Comparison of ENCODE assay signal across 22 cellular contexts in the genomic region with DNA sequence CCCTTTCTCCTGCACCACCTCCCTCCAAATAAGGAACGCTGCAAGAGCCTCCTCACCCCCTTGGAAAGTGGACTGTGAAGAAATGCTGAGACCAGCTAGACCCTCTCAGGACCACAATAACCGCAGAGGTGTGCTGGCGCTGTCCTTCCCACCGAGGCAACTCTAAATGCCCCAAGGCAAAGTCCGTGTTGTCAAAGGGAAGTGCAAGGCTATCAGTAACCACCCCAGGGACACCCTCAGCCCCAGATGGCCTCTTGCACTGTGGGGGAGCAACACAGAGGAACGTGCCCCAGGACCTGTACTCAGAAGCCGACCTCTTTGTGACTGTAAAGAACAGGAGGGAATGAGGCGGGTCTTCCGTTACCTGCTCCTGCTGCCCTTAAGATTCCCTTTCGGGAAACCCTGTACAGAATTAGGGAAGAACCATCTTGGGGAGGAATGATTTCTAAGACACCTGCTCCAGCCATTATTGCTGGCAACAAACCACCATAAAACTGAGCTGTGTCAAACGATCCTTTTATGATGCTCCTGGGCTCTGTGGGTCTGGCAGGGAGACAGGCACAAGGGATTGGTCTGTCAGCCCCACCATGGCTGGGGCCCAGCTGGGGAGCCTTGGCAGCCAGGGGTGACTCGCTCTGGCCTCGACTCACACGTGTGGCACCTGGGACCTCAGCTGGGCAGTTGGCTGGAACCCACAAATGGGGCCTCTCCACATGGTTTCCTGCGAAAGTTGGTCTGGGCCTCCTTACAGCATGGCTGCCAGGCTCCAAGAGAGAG. TPM values are rescaled to one million over a fixed set of nuclear protein-coding genes. Genes with fewer than 3 reads are reported as not detected.
DNase-seq lines count a peak whose midpoint lies in the region; ATAC-seq and TF ChIP-seq lines count a peak whose summit lies in the region.
"Had no signal": no experiment of that assay in that cellular context is flagged by ENCODE, and none has a peak within 500 bp of the region (broad histone marks: within the 10 kb centered on the region; RNA-seq: fewer than 3 reads in every experiment).

No MANE protein-coding gene starts in this region.

- CTCF ChIA-PET in PC-3 (lab: Charles Lee): no interaction called here

- no peak overlapping the region for H3K4me3 ChIP-seq in BE2C (ENCODE audit: low read depth, low read length)
- H3K4me3 ChIP-seq in BLaER1 treated with 17β-estradiol and CSF1 and Interleukin-3, amounts not matched to agents 10 nM and 100 nM: no peak overlapping the region
- H3K4me3 ChIP-seq in PC-3 (ENCODE audit: low read length): no peak overlapping the region
- H3K4me3 ChIP-seq: GM23248, SK-N-MC had no signal

- no TSS peak for BruUV-seq in PC-3 (replicated peaks; lab: Mats Ljungman, UMichigan)

- no peak overlapping the region; a peak in 1 of 22 replicates for H3K9ac ChIP-seq in BLaER1 treated with 17β-estradiol and CSF1 and Interleukin-3, amounts not matched to agents 10 nM and 100 nM
- no peak overlapping the region for H3K9ac ChIP-seq in PC-3 (ENCODE audit: low read length)
- H3K9ac ChIP-seq: GM23248 had no signal

- intact Hi-C loops in PC-3 (cut with micrococcal nuclease) (no loop called here), left colon (cut with DNase I, micrococcal nuclease) (no loop called here)

- ATAC-seq in PC-3: no peak
- ATAC-seq in left colon: peak; percentile 78
- no peak for ATAC-seq in GM18861 (IDR thresholded peaks at IDR 0.05; ENCODE audit: unreplicated experiment)
- ATAC-seq in HG03039 (IDR thresholded peaks at IDR 0.05; ENCODE audit: unreplicated experiment): no peak
- no peak for ATAC-seq in GM21825 (IDR thresholded peaks at IDR 0.05; ENCODE audit: unreplicated experiment)
- ATAC-seq: T-helper 17 cell had no signal

- H3K27me3 ChIP-seq in BE2C (no peaks in the 10 kb centered on the region), PC-3 (ENCODE audit: low read length) (peaks cover 3% of the 10 kb centered on the region; the same call in 1 of the 2 replicates)
- no peaks in the 10 kb centered on the region for H3K27me3 ChIP-seq in BLaER1 treated with 17β-estradiol and CSF1 and Interleukin-3, amounts not matched to agents 10 nM and 100 nM

- no peaks in the 10 kb centered on the region for H4K20me1 ChIP-seq in BLaER1 treated with 17β-estradiol and CSF1 and Interleukin-3, amounts not matched to agents 10 nM and 100 nM
- no peaks in the 10 kb centered on the region for H4K20me1 ChIP-seq in PC-3 (ENCODE audit: low read length)

- H3K9me3 ChIP-seq in BE2C (no peaks in the 10 kb centered on the region), PC-3 (ENCODE audit: low read length) (no peaks in the 10 kb centered on the region)
- peaks cover 0 to 8% (median 7%) of the 10 kb centered on the region in 11 experiments; a peak in 14 of 22 replicates for H3K9me3 ChIP-seq in BLaER1 treated with 17β-estradiol and CSF1 and Interleukin-3, amounts not matched to agents 10 nM and 100 nM (replicated peaks in 1 of 11)

- no peak overlapping the region for H3K27ac ChIP-seq in BLaER1 treated with 17β-estradiol and CSF1 and Interleukin-3, amounts not matched to agents 10 nM and 100 nM
- no peak overlapping the region for H3K27ac ChIP-seq in PC-3 (ENCODE audit: low read length)
- H3K27ac ChIP-seq: GM23248, SK-N-MC had no signal

- H3K79me2 ChIP-seq in PC-3 (ENCODE audit: low read length): no peaks in the 10 kb centered on the region

- peak overlapping the region in 8 of 11 experiments; percentile 15 to 68 (median 41); a peak in 14 of 22 replicates for H3K4me2 ChIP-seq in BLaER1 treated with 17β-estradiol and CSF1 and Interleukin-3, amounts not matched to agents 10 nM and 100 nM
- no peak overlapping the region for H3K4me2 ChIP-seq in PC-3 (ENCODE audit: low read length)

- DNase-seq in BE2C (peak; percentile 12), PC-3 (peak; percentile 16), left colon (peak in 1 of 2 donors; percentile 40), DMS53 (lab: John Stamatoyannopoulos, UW) (no peak)
- DNase-seq: CD4-positive, alpha-beta memory T cell; EL; GF-D8; GM23248; H9; NCI-H1048; NCI-H1417 treated with DMSO at 0.1 percent for 48 hours; NCI-H1930; OCI-M1; Right ventricle myocardium superior; SW 1271; T-helper 17 cell had no signal

- no peaks in the 10 kb centered on the region for H3K36me3 ChIP-seq in BE2C
- no peaks in the 10 kb centered on the region for H3K36me3 ChIP-seq in BLaER1 treated with 17β-estradiol and CSF1 and Interleukin-3, amounts not matched to agents 10 nM and 100 nM
- no peaks in the 10 kb centered on the region for H3K36me3 ChIP-seq in PC-3 (ENCODE audit: low read depth, low read length)

- H2AFZ ChIP-seq in PC-3 (ENCODE audit: low read length): no peak overlapping the region
- H2AFZ ChIP-seq: GM23248 had no signal

- no peaks in the 10 kb centered on the region for H3K4me1 ChIP-seq in BE2C
- H3K4me1 ChIP-seq in BLaER1 treated with 17β-estradiol and CSF1 and Interleukin-3, amounts not matched to agents 10 nM and 100 nM: peaks cover 0 to 15% (median 12%) of the 10 kb centered on the region in 10 experiments; a peak in 13 of 20 replicates
- H3K4me1 ChIP-seq in PC-3 (ENCODE audit: insufficient read depth, low read length): peaks cover 7% of the 10 kb centered on the region

- H3F3A ChIP-seq in PC-3 (ENCODE audit: low read length, unreplicated experiment): no peaks in the 10 kb centered on the region

- POLR2A ChIA-PET in PC-3 (lab: Charles Lee; ENCODE audit: unreplicated experiment): no interaction called here

- TF ChIP-seq CTCF in BE2C (IDR thresholded peaks at IDR 0.05; ENCODE audit: low read depth, low read length) (no peak), PC-3 (conservative IDR thresholded peaks at IDR 0.05; ENCODE audit: low read depth, low read length) (no peak)

- no peaks in the 10 kb centered on the region for H3K9me2 ChIP-seq in PC-3 (replicated peaks; ENCODE audit: low read length)

RNA-seq across cellular contexts. Expression of a gene that starts 14.6 kb away (rescaled TPM):
- 11.4 TPM for polyA plus RNA-seq in BE2C (2012; ENCODE audit: insufficient read depth, insufficient read length, low read depth)
- 21.9 and 28.3 TPM in 2 replicates for total RNA-seq in PC-3 (2014; rRNA removed)
- total RNA-seq in left colon: 10 to 100 TPM; 19.5 to 20.4 TPM

RNA-seq across cellular contexts. Expression of a gene that starts 34.0 kb away (rescaled TPM):
- polyA plus RNA-seq in BE2C (2012; ENCODE audit: insufficient read depth, insufficient read length, low read depth): 0.42 TPM
- total RNA-seq in PC-3 (2014; rRNA removed) (59.0 and 82.6 TPM in 2 replicates), left colon (10 to 100 TPM; 20.9 to 24.6 TPM)
- total RNA-seq: HT1080 had no signal
